Comparison of ENCODE assay signal across 22 cellular contexts in the genomic region with DNA sequence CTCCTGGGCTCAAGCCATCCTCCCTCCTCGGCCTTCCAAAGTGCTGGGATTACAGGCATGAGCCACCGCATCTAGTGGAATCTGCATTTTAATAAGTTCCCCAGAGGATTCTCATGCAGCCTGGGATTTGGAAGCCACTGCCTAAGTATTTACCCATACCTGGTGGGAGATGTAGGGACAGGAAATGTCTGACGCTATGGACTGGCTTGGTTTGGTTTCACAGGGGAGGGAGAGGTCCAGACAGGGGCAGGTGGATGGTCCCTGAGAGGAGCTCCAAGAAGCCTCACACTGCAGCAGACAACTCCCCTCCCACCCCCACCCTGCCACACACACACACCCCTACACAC. TPM values are rescaled to one million over a fixed set of nuclear protein-coding genes. Genes with fewer than 3 reads are reported as not detected.
DNase-seq lines count a peak whose midpoint lies in the region; ATAC-seq and TF ChIP-seq lines count a peak whose summit lies in the region.
"Had no signal": no experiment of that assay in that cellular context is flagged by ENCODE, and none has a peak within 500 bp of the region (broad histone marks: within the 10 kb centered on the region; RNA-seq: fewer than 3 reads in every experiment).

No MANE protein-coding gene starts in this region.

- DNase-seq in cardiac muscle cell (ENCODE audit: low read depth in 1 of 2, low spot score in 1 of 2) (no peak), left ventricle myocardium inferior (no peak), PC-9 (no peak), mesenchymal stem cell (no peak), SW480 (ENCODE audit: low spot score) (no peak), SHP77 treated with DMSO at 0.1 percent for 48 hours (lab: John Stamatoyannopoulos, UW) (no peak)
- DNase-seq in naive thymus-derived CD8-positive, alpha-beta T cell = no peak
- DNase-seq: activated CD4-positive, alpha-beta T cell treated with anti-CD3 and anti-CD28 coated beads for 48 hours; activated T-cell treated with anti-CD3 and anti-CD28 coated beads, Interleukin-2, amount 50 U/mL, for 24 hours; effector memory CD8-positive, alpha-beta T cell; left colon; midbrain; NCI-H1436 treated with DMSO at 0.1 percent for 48 hours; psoas muscle had no signal

- POLR2A ChIA-PET in PC-9 (lab: Charles Lee; ENCODE audit: unreplicated experiment) = interaction anchor here (0.7 kb wide), 1 partner anchor 18 kb away, joined by 9 read pairs; no protein-coding TSS in a partner anchor
- POLR2A ChIA-PET in naive thymus-derived CD8-positive, alpha-beta T cell (lab: Charles Lee) = no interaction called here

- H3K79me1 ChIP-seq in mesenchymal stem cell (replicated peaks; ENCODE audit: low read length, poor library complexity, severe bottlenecking) = no peaks in the 10 kb centered on the region

- H3K4me1 ChIP-seq in cardiac muscle cell (ENCODE audit: low read depth) (peaks cover 43% of the 10 kb centered on the region), left ventricle myocardium inferior (peaks cover 22% of the 10 kb centered on the region), PC-9 (replicated peaks; ENCODE audit: insufficient read depth) (peaks cover 14% of the 10 kb centered on the region; the same call in 1 of the 2 replicates), mesenchymal stem cell (ENCODE audit: control insufficient read depth, insufficient read depth, low read depth, low read length) (peaks cover 30% of the 10 kb centered on the region), skeletal muscle satellite cell (ENCODE audit: control insufficient read depth, insufficient read depth, low read length) (peaks cover 18% of the 10 kb centered on the region)
- H3K4me1 ChIP-seq: psoas muscle had no signal

- H3K9ac ChIP-seq in mesenchymal stem cell (ENCODE audit: low read length) (no peak overlapping the region), skeletal muscle satellite cell (ENCODE audit: low read depth, low read length) (no peak overlapping the region)

- H3K9me3 ChIP-seq in cardiac muscle cell (ENCODE audit: low read depth) (no peaks in the 10 kb centered on the region), left ventricle myocardium inferior (replicated peaks) (no peaks in the 10 kb centered on the region), PC-9 (ENCODE audit: insufficient read depth, low read depth) (no peaks in the 10 kb centered on the region), mesenchymal stem cell (ENCODE audit: control insufficient read depth, low read length) (no peaks in the 10 kb centered on the region), skeletal muscle satellite cell (replicated peaks; ENCODE audit: low read length) (no peaks in the 10 kb centered on the region)
- H3K9me3 ChIP-seq: esophagus muscularis mucosa, psoas muscle, tibial nerve had no signal

- no peak overlapping the region for H2AK5ac ChIP-seq in mesenchymal stem cell (ENCODE audit: low read length, severe bottlenecking)

- H4K20me1 ChIP-seq in PC-9 (ENCODE audit: insufficient read depth) = no peaks in the 10 kb centered on the region

- no peak overlapping the region for H3K4ac ChIP-seq in mesenchymal stem cell (ENCODE audit: low read depth in 1 of 2, low read length in 2 of 2)

- intact Hi-C loops in left ventricle myocardium inferior (cut with micrococcal nuclease) = no loop called here
- intact Hi-C loops in PC-9 (cut with micrococcal nuclease; ENCODE audit: unreplicated experiment) = loop anchor here (2.0 to 10.0 kb wide), 4 partner anchors 25 to 343 kb away; partner anchors contain the start of genes RPRD1B, TGM2 and TTI1

- H3K36me3 ChIP-seq in cardiac muscle cell = no peaks in the 10 kb centered on the region
- no peaks in the 10 kb centered on the region for H3K36me3 ChIP-seq in left ventricle myocardium inferior
- no peaks in the 10 kb centered on the region for H3K36me3 ChIP-seq in PC-9 (ENCODE audit: low read depth)
- H3K36me3 ChIP-seq in mesenchymal stem cell (ENCODE audit: control insufficient read depth in 1 of 2, insufficient read depth in 2 of 2, low read depth in 1 of 2, low read length in 2 of 2) = no peaks in the 10 kb centered on the region
- H3K36me3 ChIP-seq in skeletal muscle satellite cell (ENCODE audit: insufficient read depth, low read length) = no peaks in the 10 kb centered on the region
- H3K36me3 ChIP-seq: brain microvascular endothelial cell, esophagus muscularis mucosa, tibial nerve had no signal

- H3K4me2 ChIP-seq in PC-9 (0 out of 2 replicates have a peak overlapping the region, but pooled peaks have one; percentile 1), mesenchymal stem cell (ENCODE audit: low read length, poor library complexity, severe bottlenecking) (no peak overlapping the region), skeletal muscle satellite cell (ENCODE audit: low read length) (peak overlapping the region; percentile 74)

- H3K4me3 ChIP-seq in cardiac muscle cell = no peak overlapping the region
- H3K4me3 ChIP-seq in left ventricle myocardium inferior = no peak overlapping the region
- no peak overlapping the region for H3K4me3 ChIP-seq in PC-9
- H3K4me3 ChIP-seq in mesenchymal stem cell (ENCODE audit: insufficient read depth in 1 of 2, low read depth in 1 of 2, low read length in 2 of 2) = no peak overlapping the region
- H3K4me3 ChIP-seq in skeletal muscle satellite cell (ENCODE audit: low read length) = no peak overlapping the region
- H3K4me3 ChIP-seq: esophagus muscularis mucosa, psoas muscle, tibial nerve had no signal

- peaks cover 24 to 76% (median 48%) of the 10 kb centered on the region in 5 donors for H3K27me3 Mint-ChIP-seq in naive thymus-derived CD8-positive, alpha-beta T cell

- no peak overlapping the region for H3K4me3 Mint-ChIP-seq in naive thymus-derived CD8-positive, alpha-beta T cell
- H3K4me3 Mint-ChIP-seq: activated T-cell treated with anti-CD3 and anti-CD28 coated beads, Interleukin-2, amount 50 U/mL, for 24 hours; effector memory CD8-positive, alpha-beta T cell; natural killer cell treated with Interleukin-12 subunit alpha and Interleukin-12 subunit beta and Interleukin-15 and Interleukin-18, amount 100 ng/mL, for 72 hours; T-helper 2 cell treated with Interferon-gamma antibody and Interleukin-4, amounts not matched to agents 5 μg/mL and 100 μg/mL, for 36 hours had no signal

- H2BK5ac ChIP-seq in mesenchymal stem cell (ENCODE audit: low read depth, low read length, poor library complexity, severe bottlenecking) = no peak overlapping the region

- H3K36me3 Mint-ChIP-seq in naive thymus-derived CD8-positive, alpha-beta T cell = peaks cover 0 to 5% (median 3%) of the 10 kb centered on the region in 3 donors

- peaks cover 0 to 3% (median 0%) of the 10 kb centered on the region in 9 donors for H3K9me3 Mint-ChIP-seq in naive thymus-derived CD8-positive, alpha-beta T cell
- H3K9me3 Mint-ChIP-seq: activated T-cell treated with anti-CD3 and anti-CD28 coated beads, Interleukin-2, amount 50 U/mL, for 24 hours; effector memory CD8-positive, alpha-beta T cell; natural killer cell treated with Interleukin-12 subunit alpha and Interleukin-12 subunit beta and Interleukin-15 and Interleukin-18, amount 100 ng/mL, for 72 hours; T-helper 2 cell treated with Interferon-gamma antibody and Interleukin-4, amounts not matched to agents 5 μg/mL and 100 μg/mL, for 36 hours had no signal

- BruUV-seq in PC-9 (replicated peaks; lab: Mats Ljungman, UMichigan) = no TSS peak

- ATAC-seq in naive thymus-derived CD8-positive, alpha-beta T cell = no peak
- ATAC-seq: effector memory CD8-positive, alpha-beta T cell; left colon; natural killer cell treated with Interleukin-12 subunit alpha and Interleukin-12 subunit beta and Interleukin-15 and Interleukin-18, amount 100 ng/mL, for 72 hours; psoas muscle had no signal

- CTCF ChIA-PET in PC-9 (lab: Charles Lee) = interaction anchor here (0.6 to 0.9 kb wide), 2 partner anchors 85 to 309 kb away, joined by 3 to 20 read pairs; no protein-coding TSS in a partner anchor

- H3K18ac ChIP-seq in mesenchymal stem cell (ENCODE audit: low read depth in 1 of 2, low read length in 2 of 2) = no peak overlapping the region

- H3F3A ChIP-seq in PC-9 (ENCODE audit: insufficient read depth, low read depth) = no peaks in the 10 kb centered on the region

- TF ChIP-seq CTCF in cardiac muscle cell (IDR thresholded peaks at IDR 0.05; ENCODE audit: low read depth, low read length) = no peak
- no peak for TF ChIP-seq CTCF in left ventricle myocardium inferior (IDR thresholded peaks at IDR 0.05; ENCODE audit: borderline replicate concordance)
- no peak for TF ChIP-seq CTCF in PC-9 (conservative IDR thresholded peaks at IDR 0.05)

- no peak overlapping the region for H2BK15ac ChIP-seq in mesenchymal stem cell (ENCODE audit: low read depth, poor library complexity, severe bottlenecking)

- H4K91ac ChIP-seq in mesenchymal stem cell (ENCODE audit: low read length) = no peak overlapping the region

- no peaks in the 10 kb centered on the region for H3K9me2 ChIP-seq in PC-9 (ENCODE audit: insufficient read depth)

- no peak overlapping the region for H4K8ac ChIP-seq in mesenchymal stem cell (ENCODE audit: low read length)

- H3K27ac ChIP-seq in cardiac muscle cell = peak overlapping the region; percentile 22
- H3K27ac ChIP-seq in left ventricle myocardium inferior (replicated peaks) = no peak overlapping the region
- no peak overlapping the region for H3K27ac ChIP-seq in PC-9
- peak overlapping the region; percentile 2 for H3K27ac ChIP-seq in mesenchymal stem cell (ENCODE audit: low read length, poor library complexity, severe bottlenecking)
- H3K27ac ChIP-seq: brain microvascular endothelial cell, psoas muscle, tibial nerve had no signal

- H3K27me3 ChIP-seq in cardiac muscle cell = no peaks in the 10 kb centered on the region
- H3K27me3 ChIP-seq in left ventricle myocardium inferior (ENCODE audit: low read depth) = peaks cover 95% of the 10 kb centered on the region
- peaks cover 44% of the 10 kb centered on the region for H3K27me3 ChIP-seq in PC-9 (ENCODE audit: insufficient read depth, low read depth)
- peaks cover 47 to 66% of the 10 kb centered on the region in 2 experiments for H3K27me3 ChIP-seq in mesenchymal stem cell (ENCODE audit: control insufficient read depth in 1 of 2, insufficient read depth in 1 of 2, low read length in 2 of 2)
- H3K27me3 ChIP-seq in skeletal muscle satellite cell (ENCODE audit: control insufficient read depth, insufficient read depth, low read length) = peaks cover 24% of the 10 kb centered on the region

- no peak overlapping the region for H3K14ac ChIP-seq in mesenchymal stem cell (ENCODE audit: low read length in 2 of 2)

- no peak overlapping the region for H2BK120ac ChIP-seq in mesenchymal stem cell (ENCODE audit: low read depth, low read length)

- H3K23ac ChIP-seq in mesenchymal stem cell (ENCODE audit: low read length in 2 of 2) = no peak overlapping the region

- no peak overlapping the region for H2BK12ac ChIP-seq in mesenchymal stem cell (ENCODE audit: low read length in 2 of 2)

- 57% methylated on average over 3 of the region's 3 CpGs for WGBS in mesenchymal stem cell

- H3K27ac Mint-ChIP-seq in naive thymus-derived CD8-positive, alpha-beta T cell = no peak overlapping the region
- H3K27ac Mint-ChIP-seq: activated T-cell treated with anti-CD3 and anti-CD28 coated beads, Interleukin-2, amount 50 U/mL, for 24 hours; effector memory CD8-positive, alpha-beta T cell; natural killer cell treated with Interleukin-12 subunit alpha and Interleukin-12 subunit beta and Interleukin-15 and Interleukin-18, amount 100 ng/mL, for 72 hours; T-helper 2 cell treated with Interferon-gamma antibody and Interleukin-4, amounts not matched to agents 5 μg/mL and 100 μg/mL, for 36 hours had no signal

- no peaks in the 10 kb centered on the region for H3K79me2 ChIP-seq in PC-9 (ENCODE audit: low read depth)

- no peak overlapping the region for H2AFZ ChIP-seq in PC-9
- H2AFZ ChIP-seq in mesenchymal stem cell (ENCODE audit: low read depth, low read length) = no peak overlapping the region

- peaks cover 6 to 17% (median 8%) of the 10 kb centered on the region in 4 donors for H3K4me1 Mint-ChIP-seq in naive thymus-derived CD8-positive, alpha-beta T cell

RNA-seq across cellular contexts. Expression of gene VSTM2L, which starts 4.4 kb away (rescaled TPM):
- total RNA-seq in cardiac muscle cell = 136 and 321 TPM in 2 replicates
- 83.4 and 162 TPM in 2 replicates for polyA plus RNA-seq in cardiac muscle cell
- total RNA-seq in left ventricle myocardium inferior = 50.3 TPM
- 1.4 and 2.3 TPM in 2 replicates for total RNA-seq in PC-9 (2021)
- 2.1 TPM for polyA plus RNA-seq in mesenchymal stem cell (2013, experiment 1 of 2)
- polyA plus RNA-seq in mesenchymal stem cell (2013, experiment 2 of 2) = 2.4 TPM
- total RNA-seq in skeletal muscle satellite cell (2012; rRNA removed) = 0.51 and 1.1 TPM in 2 replicates
- total RNA-seq in naive thymus-derived CD8-positive, alpha-beta T cell = not detected
- not detected for polyA plus RNA-seq in naive thymus-derived CD8-positive, alpha-beta T cell
- total RNA-seq: activated CD8-positive, alpha-beta memory T cell treated with anti-CD3 and anti-CD28 coated beads for 36 hours; skeletal muscle tissue had no signal

Comparison
In these comparisons a context has a peak if more than half of its experiments do, and no peak if none do; other contexts are left out.
1. H3K27ac ChIP-seq: peak in cardiac muscle cell (single experiment) and mesenchymal stem cell (single experiment); none in left ventricle myocardium inferior (single experiment) and PC-9 (single experiment).
2. RNA of gene VSTM2L, which starts 4.4 kb away (total RNA-seq): 136 to 321 TPM in cardiac muscle cell and 50.3 TPM in left ventricle myocardium inferior (single experiment); 1.4 to 2.3 TPM in PC-9 and not detected in naive thymus-derived CD8-positive, alpha-beta T cell; every median in the first group is over 10 times any median in the second.